ENCODE assay signal across 1 cellular context in genomic region chr14:33165926-33166289, GRCh38.
TF ChIP-seq lines count a peak whose summit lies in the region.

No MANE protein-coding gene starts in this region.

TF ChIP-seq in SK-N-SH, 30 proteins besides CTCF, POLR2A, EP300 and RAD21 (continued from another document):
- TF ChIP-seq, protein P1, sequence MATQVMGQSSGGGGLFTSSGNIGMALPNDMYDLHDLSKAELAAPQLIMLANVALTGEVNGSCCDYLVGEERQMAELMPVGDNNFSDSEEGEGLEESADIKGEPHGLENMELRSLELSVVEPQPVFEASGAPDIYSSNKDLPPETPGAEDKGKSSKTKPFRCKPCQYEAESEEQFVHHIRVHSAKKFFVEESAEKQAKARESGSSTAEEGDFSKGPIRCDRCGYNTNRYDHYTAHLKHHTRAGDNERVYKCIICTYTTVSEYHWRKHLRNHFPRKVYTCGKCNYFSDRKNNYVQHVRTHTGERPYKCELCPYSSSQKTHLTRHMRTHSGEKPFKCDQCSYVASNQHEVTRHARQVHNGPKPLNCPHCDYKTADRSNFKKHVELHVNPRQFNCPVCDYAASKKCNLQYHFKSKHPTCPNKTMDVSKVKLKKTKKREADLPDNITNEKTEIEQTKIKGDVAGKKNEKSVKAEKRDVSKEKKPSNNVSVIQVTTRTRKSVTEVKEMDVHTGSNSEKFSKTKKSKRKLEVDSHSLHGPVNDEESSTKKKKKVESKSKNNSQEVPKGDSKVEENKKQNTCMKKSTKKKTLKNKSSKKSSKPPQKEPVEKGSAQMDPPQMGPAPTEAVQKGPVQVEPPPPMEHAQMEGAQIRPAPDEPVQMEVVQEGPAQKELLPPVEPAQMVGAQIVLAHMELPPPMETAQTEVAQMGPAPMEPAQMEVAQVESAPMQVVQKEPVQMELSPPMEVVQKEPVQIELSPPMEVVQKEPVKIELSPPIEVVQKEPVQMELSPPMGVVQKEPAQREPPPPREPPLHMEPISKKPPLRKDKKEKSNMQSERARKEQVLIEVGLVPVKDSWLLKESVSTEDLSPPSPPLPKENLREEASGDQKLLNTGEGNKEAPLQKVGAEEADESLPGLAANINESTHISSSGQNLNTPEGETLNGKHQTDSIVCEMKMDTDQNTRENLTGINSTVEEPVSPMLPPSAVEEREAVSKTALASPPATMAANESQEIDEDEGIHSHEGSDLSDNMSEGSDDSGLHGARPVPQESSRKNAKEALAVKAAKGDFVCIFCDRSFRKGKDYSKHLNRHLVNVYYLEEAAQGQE (IDR thresholded peaks at IDR 0.05; ENCODE audit: low read depth, low read length), result no peak
- TF ChIP-seq NFIC (IDR thresholded peaks at IDR 0.05; ENCODE audit: borderline replicate concordance) (no peak), FOXM1 (IDR thresholded peaks at IDR 0.05; ENCODE audit: low read depth) (no peak), JUND (IDR thresholded peaks at IDR 0.05) (no peak), SMC3 (IDR thresholded peaks at IDR 0.05; ENCODE audit: low read depth, low read length) (no peak), GABPA (IDR thresholded peaks at IDR 0.05; ENCODE audit: low read depth) (no peak)
